Comparison of ENCODE assay signal across 8 cellular contexts in genomic region chr11:64448599-64449380, GRCh38.
A peak's percentile ranks its signal among the peaks of the same experiment; 100 is the strongest.
DNase-seq lines count a peak whose midpoint lies in the region; ATAC-seq, FAIRE-seq and TF ChIP-seq lines count a peak whose summit lies in the region.

No MANE protein-coding gene starts in this region.

- no peak for FAIRE-seq in bronchial epithelial cell (lab: Jason Lieb, UNC)

- H3K36me3 ChIP-seq in bronchial epithelial cell (ENCODE audit: control insufficient read depth, insufficient read depth, low read length) = no peaks in the 10 kb centered on the region
- H3K36me3 ChIP-seq in smooth muscle cell (ENCODE audit: low read depth) = no peaks in the 10 kb centered on the region

- H3K27me3 Mint-ChIP-seq in WTC11 (ENCODE audit: low read depth) (peaks cover 68% of the 10 kb centered on the region), immature natural killer cell (ENCODE audit: low read depth in 3 of 3) (peaks cover 4 to 7% (median 6%) of the 10 kb centered on the region in 3 donors)

- no peaks in the 10 kb centered on the region for H3F3A ChIP-seq in smooth muscle cell (ENCODE audit: low read depth)

- H3K4me1 Mint-ChIP-seq in WTC11 = peaks cover 18% of the 10 kb centered on the region
- peaks cover 14 to 20% of the 10 kb centered on the region in 2 donors for H3K4me1 Mint-ChIP-seq in immature natural killer cell

- whole genome bisulfite sequencing in smooth muscle cell (ENCODE audit: low lambda C conversion rate) = 6% methylated on average over 37 of the region's 37 CpGs

- no peak overlapping the region for H3K27ac ChIP-seq in smooth muscle cell (ENCODE audit: low read depth)

- POLR2A ChIA-PET in WTC11 (lab: Charles Lee) = interaction anchor here (1.0 to 1.5 kb wide), 4 partner anchors 9 to 219 kb away, joined by 3 to 4 read pairs (median 4); partner anchors contain the start of genes PRDX5 and TRMT112

- H3K27ac Mint-ChIP-seq in WTC11 (no peak overlapping the region), immature natural killer cell (peak overlapping the region in 1 of 6 donors; percentile 62)

- H3K27me3 ChIP-seq in bronchial epithelial cell (ENCODE audit: control insufficient read depth, insufficient read depth, low read length) = no peaks in the 10 kb centered on the region
- no peaks in the 10 kb centered on the region for H3K27me3 ChIP-seq in smooth muscle cell (ENCODE audit: low read depth)

- H3K9me3 ChIP-seq in smooth muscle cell (replicated peaks; ENCODE audit: low read depth) = no peaks in the 10 kb centered on the region

- no peaks in the 10 kb centered on the region for H3K79me2 ChIP-seq in smooth muscle cell (ENCODE audit: low read depth)

- H3K4me1 ChIP-seq in smooth muscle cell (ENCODE audit: low read depth) = peaks cover 5% of the 10 kb centered on the region

- H2AFZ ChIP-seq in smooth muscle cell (ENCODE audit: low read depth) = peak overlapping the region; percentile 73

- H4K20me1 ChIP-seq in smooth muscle cell (ENCODE audit: low read depth) = no peaks in the 10 kb centered on the region

- H3K9me3 Mint-ChIP-seq in WTC11 = peaks cover 5% of the 10 kb centered on the region
- H3K9me3 Mint-ChIP-seq in immature natural killer cell = no peaks in the 10 kb centered on the region

- CTCF ChIA-PET in WTC11 (lab: Charles Lee) = interaction anchor here (0.5 to 3.9 kb wide), 101 partner anchors 9 to 669 kb away, joined by 3 to 134 read pairs (median 7); partner anchors contain the start of genes BATF2, ESRRA, FERMT3 and MAP4K2

- peak; percentile 69 for TF ChIP-seq CTCF in WTC11 (IDR thresholded peaks at IDR 0.05)
- peak; percentile 79 for TF ChIP-seq CTCF in bronchial epithelial cell (IDR thresholded peaks at IDR 0.05; ENCODE audit: insufficient read depth, low read length, severe bottlenecking)
- peak; percentile 87 for TF ChIP-seq CTCF in smooth muscle cell (IDR thresholded peaks at IDR 0.05; ENCODE audit: borderline replicate concordance, insufficient read depth, poor library complexity, severe bottlenecking)

- H3K4me3 Mint-ChIP-seq in WTC11 = peak overlapping the region; percentile 76
- peak overlapping the region; percentile 80 to 90 (median 85) for H3K4me3 Mint-ChIP-seq in immature natural killer cell

- no peaks in the 10 kb centered on the region for H3K36me3 Mint-ChIP-seq in WTC11
- no peaks in the 10 kb centered on the region for H3K36me3 Mint-ChIP-seq in immature natural killer cell

- H3K4me3 ChIP-seq in bronchial epithelial cell (ENCODE audit: low read depth, low read length) (no peak overlapping the region), smooth muscle cell (peak overlapping the region; percentile 44)

- ATAC-seq in GM21825 (IDR thresholded peaks at IDR 0.05; ENCODE audit: unreplicated experiment) (peak; percentile 59), WTC11 (peak; percentile 83), HG03159 (IDR thresholded peaks at IDR 0.05; ENCODE audit: unreplicated experiment) (no peak)

- peak overlapping the region; percentile 86 for H3K4me2 ChIP-seq in smooth muscle cell

- peak; percentile 46 to 57 for DNase-seq in AML-193 (lab: John Stamatoyannopoulos, UW)
- peak; percentile 74 for DNase-seq in NCI-H2171 treated with DMSO at 0.1 percent for 48 hours (lab: John Stamatoyannopoulos, UW)
- DNase-seq in WTC11 (ENCODE audit: low spot score) = peak; percentile 92
- DNase-seq in bronchial epithelial cell (ENCODE audit: low read depth) = peak; percentile 34
- DNase-seq in immature natural killer cell = peak; percentile 63 to 68 (median 66)
- DNase-seq in smooth muscle cell (lab: John Stamatoyannopoulos, UW; ENCODE audit: unreplicated experiment) = peak; percentile 55

- no peak overlapping the region for H3K9ac ChIP-seq in smooth muscle cell (ENCODE audit: low read depth)

TF ChIP-seq in WTC11, 78 proteins besides CTCF, POLR2A, EP300 and RAD21 (continues in another document):
- 0 out of 2 replicates have a peak, but pooled peaks have one; percentile 10 for TF ChIP-seq FOXK1 (CRISPR knock-in tag; IDR thresholded peaks at IDR 0.05)
- no peak for TF ChIP-seq ZNF219 (CRISPR knock-in tag; IDR thresholded peaks at IDR 0.05; ENCODE audit: borderline replicate concordance)
- peak; percentile 71; the same call in 1 of the 2 replicates for TF ChIP-seq FOXP1 (CRISPR knock-in tag; IDR thresholded peaks at IDR 0.05; ENCODE audit: borderline replicate concordance)
- TF ChIP-seq ZBTB21 (CRISPR knock-in tag; IDR thresholded peaks at IDR 0.05; ENCODE audit: borderline replicate concordance) = 0 out of 2 replicates have a peak, but pooled peaks have one; percentile 24
- 0 out of 2 replicates have a peak, but pooled peaks have one; percentile 23 for TF ChIP-seq USF1 (CRISPR knock-in tag; IDR thresholded peaks at IDR 0.05)
- no peak for TF ChIP-seq ATF6 (CRISPR knock-in tag; IDR thresholded peaks at IDR 0.05)
- peak; percentile 55; the same call in 1 of the 2 replicates for TF ChIP-seq ETV6 (CRISPR knock-in tag; IDR thresholded peaks at IDR 0.05)
- no peak for TF ChIP-seq ESRRA (CRISPR knock-in tag; IDR thresholded peaks at IDR 0.05; ENCODE audit: borderline replicate concordance)
- peak; percentile 55; the same call in 1 of the 2 replicates for TF ChIP-seq HMGXB4 (CRISPR knock-in tag; IDR thresholded peaks at IDR 0.05)
- peak; percentile 51; the same call in 1 of the 2 replicates for TF ChIP-seq MAX (CRISPR knock-in tag; IDR thresholded peaks at IDR 0.05)
- no peak for TF ChIP-seq AR (CRISPR knock-in tag; IDR thresholded peaks at IDR 0.05)

Comparison
In these comparisons a context has a peak if more than half of its experiments do, and no peak if none do; other contexts are left out.
1. DNase-seq: peak in every context shown above with its lines; median percentile 92 in WTC11; 74 in NCI-H2171 treated with DMSO at 0.1 percent for 48 hours; 66 in immature natural killer cell; 55 in smooth muscle cell; 52 in AML-193; 34 in bronchial epithelial cell.